8 cellular contexts compared by ENCODE assay signal in genomic region chr1:110916669-110917306, GRCh38. TPM values are rescaled to one million over a fixed set of nuclear protein-coding genes. Genes with fewer than 3 reads are reported as not detected.
DNase-seq lines count a peak whose midpoint lies in the region; ATAC-seq lines count a peak whose summit lies in the region.

No MANE protein-coding gene starts in this region.

- H3K36me3 Mint-ChIP-seq in activated naive CD4-positive, alpha-beta T cell treated with anti-CD3 and anti-CD28 coated beads for 36 hours (ENCODE audit: low read depth) = no peaks in the 10 kb centered on the region
- peaks cover 26% of the 10 kb centered on the region for H3K36me3 Mint-ChIP-seq in activated CD4-positive, alpha-beta memory T cell treated with anti-CD3 and anti-CD28 coated beads, Interleukin-2, amount 10 ng/mL, durations not matched to agents 7 days and 5 days (ENCODE audit: low read depth)
- H3K36me3 Mint-ChIP-seq in naive thymus-derived CD8-positive, alpha-beta T cell = peaks cover 0 to 7% (median 5%) of the 10 kb centered on the region in 3 donors

- intact Hi-C loops in activated naive CD4-positive, alpha-beta T cell treated with anti-CD3 and anti-CD28 coated beads for 36 hours (cut with micrococcal nuclease) = loop anchor here (1.0 kb wide), 1 partner anchor 47 kb away; the partner anchor contains the start of gene LRIF1
- intact Hi-C loops in Right ventricle myocardium inferior (cut with DNase I) = no loop called here

- peak overlapping the region; percentile 10 for H3K4me3 Mint-ChIP-seq in activated naive CD4-positive, alpha-beta T cell treated with anti-CD3 and anti-CD28 coated beads for 36 hours
- peak overlapping the region; percentile 49 for H3K4me3 Mint-ChIP-seq in activated CD4-positive, alpha-beta memory T cell treated with anti-CD3 and anti-CD28 coated beads, Interleukin-2, amount 10 ng/mL, durations not matched to agents 7 days and 5 days
- peak overlapping the region in 5 of 10 donors; percentile 0 to 11 (median 5) for H3K4me3 Mint-ChIP-seq in naive thymus-derived CD8-positive, alpha-beta T cell

- H3K27ac Mint-ChIP-seq in activated naive CD4-positive, alpha-beta T cell treated with anti-CD3 and anti-CD28 coated beads for 36 hours = peak overlapping the region; percentile 15
- peak overlapping the region; percentile 70 for H3K27ac Mint-ChIP-seq in activated CD4-positive, alpha-beta memory T cell treated with anti-CD3 and anti-CD28 coated beads, Interleukin-2, amount 10 ng/mL, durations not matched to agents 7 days and 5 days
- no peak overlapping the region for H3K27ac Mint-ChIP-seq in naive thymus-derived CD8-positive, alpha-beta T cell

- H3K9me3 Mint-ChIP-seq in activated naive CD4-positive, alpha-beta T cell treated with anti-CD3 and anti-CD28 coated beads for 36 hours = peaks cover 5% of the 10 kb centered on the region
- H3K9me3 Mint-ChIP-seq in activated CD4-positive, alpha-beta memory T cell treated with anti-CD3 and anti-CD28 coated beads, Interleukin-2, amount 10 ng/mL, durations not matched to agents 7 days and 5 days = peaks cover 20% of the 10 kb centered on the region
- H3K9me3 Mint-ChIP-seq in naive thymus-derived CD8-positive, alpha-beta T cell = peaks cover 0 to 22% (median 11%) of the 10 kb centered on the region in 9 donors

- peaks cover under 1% of the 10 kb centered on the region for H3K27me3 Mint-ChIP-seq in activated naive CD4-positive, alpha-beta T cell treated with anti-CD3 and anti-CD28 coated beads for 36 hours (ENCODE audit: low read depth)
- peaks cover 11% of the 10 kb centered on the region for H3K27me3 Mint-ChIP-seq in activated CD4-positive, alpha-beta memory T cell treated with anti-CD3 and anti-CD28 coated beads, Interleukin-2, amount 10 ng/mL, durations not matched to agents 7 days and 5 days
- H3K27me3 Mint-ChIP-seq in naive thymus-derived CD8-positive, alpha-beta T cell = peaks cover 0 to 5% (median 2%) of the 10 kb centered on the region in 5 donors

- H3K4me1 Mint-ChIP-seq in activated naive CD4-positive, alpha-beta T cell treated with anti-CD3 and anti-CD28 coated beads for 36 hours (ENCODE audit: low read depth) = peaks cover 14% of the 10 kb centered on the region
- H3K4me1 Mint-ChIP-seq in activated CD4-positive, alpha-beta memory T cell treated with anti-CD3 and anti-CD28 coated beads, Interleukin-2, amount 10 ng/mL, durations not matched to agents 7 days and 5 days = peaks cover 20% of the 10 kb centered on the region
- H3K4me1 Mint-ChIP-seq in naive thymus-derived CD8-positive, alpha-beta T cell = peaks cover 2 to 15% (median 7%) of the 10 kb centered on the region in 4 donors

- POLR2A ChIA-PET in activated CD4-positive, alpha-beta memory T cell treated with anti-CD3 and anti-CD28 coated beads, Interleukin-2, amount 10 ng/mL, durations not matched to agents 7 days and 5 days (lab: Charles Lee) = interaction anchor here (1.2 to 2.0 kb wide), 4 partner anchors 36 to 129 kb away, joined by 3 to 12 read pairs (median 5); partner anchors contain the start of genes CD53 and LRIF1
- POLR2A ChIA-PET in naive thymus-derived CD8-positive, alpha-beta T cell (lab: Charles Lee) = interaction anchor here (0.6 to 0.7 kb wide), 2 partner anchors 13 to 786 kb away, joined by 3 to 4 read pairs; no protein-coding TSS in a partner anchor

- peak; percentile 43 to 44 for ATAC-seq in naive thymus-derived CD8-positive, alpha-beta T cell
- ATAC-seq in HG03469 (IDR thresholded peaks at IDR 0.05; ENCODE audit: unreplicated experiment) (no peak), Right ventricle myocardium inferior (no peak)

- DNase-seq in activated naive CD4-positive, alpha-beta T cell treated with anti-CD3 and anti-CD28 coated beads for 36 hours = peak; percentile 52
- DNase-seq in activated naive CD4-positive, alpha-beta T cell (lab: John Stamatoyannopoulos, UW) = no peak
- peak; percentile 34 for DNase-seq in HS-5 (ENCODE audit: low read depth)
- peak; percentile 62 for DNase-seq in activated CD4-positive, alpha-beta memory T cell treated with anti-CD3 and anti-CD28 coated beads, Interleukin-2, amount 10 ng/mL, durations not matched to agents 7 days and 5 days
- DNase-seq in naive thymus-derived CD8-positive, alpha-beta T cell = no peak
- DNase-seq in Right ventricle myocardium inferior (ENCODE audit: missing footprints) = no peak
- DNase-seq in NCI-H774 (lab: John Stamatoyannopoulos, UW) = no peak

- CTCF ChIA-PET in activated naive CD4-positive, alpha-beta T cell treated with anti-CD3 and anti-CD28 coated beads for 36 hours (lab: Charles Lee) = no interaction called here
- CTCF ChIA-PET in activated CD4-positive, alpha-beta memory T cell treated with anti-CD3 and anti-CD28 coated beads, Interleukin-2, amount 10 ng/mL, durations not matched to agents 7 days and 5 days (lab: Charles Lee) = interaction anchor here (0.6 to 1.6 kb wide), 3 partner anchors 76 to 417 kb away, joined by 3 to 5 read pairs (median 3); no protein-coding TSS in a partner anchor

RNA-seq across cellular contexts. Expression of gene CD53, which starts 43.8 kb away (rescaled TPM):
- total RNA-seq in activated naive CD4-positive, alpha-beta T cell treated with anti-CD3 and anti-CD28 coated beads for 36 hours = 100 to 1,000 TPM; 239 to 255 TPM
- 100 to 1,000 TPM; 657 to 659 TPM for total RNA-seq in activated CD4-positive, alpha-beta memory T cell treated with anti-CD3 and anti-CD28 coated beads, Interleukin-2, amount 10 ng/mL, durations not matched to agents 7 days and 5 days
- 100 to 1,000 TPM; 295 to 313 TPM for total RNA-seq in naive thymus-derived CD8-positive, alpha-beta T cell
- polyA plus RNA-seq in naive thymus-derived CD8-positive, alpha-beta T cell = 100 to 1,000 TPM; 619 to 909 (median 820) TPM
- total RNA-seq in Right ventricle myocardium inferior = 17.2 TPM

RNA-seq across cellular contexts. Expression of gene LRIF1, which starts 46.9 kb away (rescaled TPM):
- total RNA-seq in activated naive CD4-positive, alpha-beta T cell treated with anti-CD3 and anti-CD28 coated beads for 36 hours = 10 to 100 TPM; 12.0 to 12.3 TPM
- 10 to 100 TPM; 25.7 to 26.9 TPM for total RNA-seq in activated CD4-positive, alpha-beta memory T cell treated with anti-CD3 and anti-CD28 coated beads, Interleukin-2, amount 10 ng/mL, durations not matched to agents 7 days and 5 days
- 10 to 100 TPM; 23.3 to 25.9 TPM for total RNA-seq in naive thymus-derived CD8-positive, alpha-beta T cell
- 10 to 100 TPM; 22.2 to 26.4 (median 26.3) TPM for polyA plus RNA-seq in naive thymus-derived CD8-positive, alpha-beta T cell
- 17.4 TPM for total RNA-seq in Right ventricle myocardium inferior

Comparison
In these comparisons a context has a peak if more than half of its experiments do, and no peak if none do; other contexts are left out.
1. DNase-seq: peak in activated naive CD4-positive, alpha-beta T cell treated with anti-CD3 and anti-CD28 coated beads for 36 hours (single experiment), HS-5 (single experiment) and activated CD4-positive, alpha-beta memory T cell treated with anti-CD3 and anti-CD28 coated beads, Interleukin-2, amount 10 ng/mL, durations not matched to agents 7 days and 5 days (single experiment); none in activated naive CD4-positive, alpha-beta T cell (0 of 4), naive thymus-derived CD8-positive, alpha-beta T cell (0 of 10), Right ventricle myocardium inferior (single experiment) and NCI-H774 (single experiment).
2. H3K27ac Mint-ChIP-seq: peak in activated naive CD4-positive, alpha-beta T cell treated with anti-CD3 and anti-CD28 coated beads for 36 hours (single experiment) and activated CD4-positive, alpha-beta memory T cell treated with anti-CD3 and anti-CD28 coated beads, Interleukin-2, amount 10 ng/mL, durations not matched to agents 7 days and 5 days (single experiment); none in naive thymus-derived CD8-positive, alpha-beta T cell (0 of 10).
3. ATAC-seq: peak in naive thymus-derived CD8-positive, alpha-beta T cell (2 of 2); none in HG03469 (single experiment) and Right ventricle myocardium inferior (single experiment).
4. RNA of gene CD53, which starts 43.8 kb away (total RNA-seq): 657 to 659 TPM in activated CD4-positive, alpha-beta memory T cell treated with anti-CD3 and anti-CD28 coated beads, Interleukin-2, amount 10 ng/mL, durations not matched to agents 7 days and 5 days, 295 to 313 TPM in naive thymus-derived CD8-positive, alpha-beta T cell and 239 to 255 TPM in activated naive CD4-positive, alpha-beta T cell treated with anti-CD3 and anti-CD28 coated beads for 36 hours; 17.2 TPM in Right ventricle myocardium inferior (single experiment); every median in the first group is over 10 times any median in the second.